ENCODE assay signal across 8 cellular contexts in the genomic region with DNA sequence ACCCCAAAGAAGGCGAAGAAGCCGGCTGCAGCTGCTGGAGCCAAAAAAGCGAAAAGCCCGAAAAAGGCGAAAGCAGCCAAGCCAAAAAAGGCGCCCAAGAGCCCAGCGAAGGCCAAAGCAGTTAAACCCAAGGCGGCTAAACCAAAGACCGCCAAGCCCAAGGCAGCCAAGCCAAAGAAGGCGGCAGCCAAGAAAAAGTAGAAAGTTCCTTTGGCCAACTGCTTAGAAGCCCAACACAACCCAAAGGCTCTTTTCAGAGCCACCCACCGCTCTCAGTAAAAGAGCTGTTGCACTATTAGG.
A peak's percentile ranks its signal among the peaks of the same experiment; 100 is the strongest.
DNase-seq lines count a peak whose midpoint lies in the region; ATAC-seq lines count a peak whose summit lies in the region.

No MANE protein-coding gene starts in this region.

- H3K36me3 ChIP-seq in iPS-18a (ENCODE audit: control insufficient read depth, low read depth, low read length) (no peaks in the 10 kb centered on the region), subcutaneous abdominal adipose tissue (ENCODE audit: control insufficient read depth in 5 of 5, insufficient read depth in 5 of 5, low read length in 5 of 5) (no peaks in the 10 kb centered on the region)

- H3K27me3 ChIP-seq in iPS-18a (ENCODE audit: control insufficient read depth, insufficient read depth, low read length), result no peaks in the 10 kb centered on the region
- no peaks in the 10 kb centered on the region for H3K27me3 ChIP-seq in subcutaneous abdominal adipose tissue (ENCODE audit: control insufficient read depth in 5 of 5, insufficient read depth in 4 of 5, low read length in 5 of 5)

- peak overlapping the region; percentile 94 for H3K4me3 Mint-ChIP-seq in activated naive CD4-positive, alpha-beta T cell treated with anti-CD3 and anti-CD28 coated beads, Interleukin-2, amount 10 ng/mL, durations not matched to agents 7 days and 5 days
- peak overlapping the region; percentile 88 for H3K4me3 Mint-ChIP-seq in activated naive CD8-positive, alpha-beta T cell treated with anti-CD3 and anti-CD28 coated beads, Interleukin-2, amount 50 U/mL, for 24 hours

- H3K4me1 ChIP-seq in iPS-18a (ENCODE audit: control insufficient read depth, low read depth, low read length), result peaks cover 6% of the 10 kb centered on the region
- H3K4me1 ChIP-seq in subcutaneous abdominal adipose tissue (ENCODE audit: control insufficient read depth in 5 of 5, insufficient read depth in 5 of 5, low read length in 5 of 5), result peaks cover 0 to 41% (median 36%) of the 10 kb centered on the region in 5 donors

- DNase-seq in activated naive CD4-positive, alpha-beta T cell treated with anti-CD3 and anti-CD28 coated beads, Interleukin-2, amount 10 ng/mL, durations not matched to agents 7 days and 5 days, result no peak
- DNase-seq in activated naive CD4-positive, alpha-beta T cell treated with anti-CD3 and anti-CD28 coated beads, Interleukin-2, amount 50 U/mL, for 16 hours, result no peak
- DNase-seq in activated naive CD8-positive, alpha-beta T cell treated with anti-CD3 and anti-CD28 coated beads, Interleukin-2, amount 50 U/mL, for 24 hours, result no peak
- DNase-seq in epidermal melanocyte (ENCODE audit: insufficient read length, low spot score) (no peak), NCI-H1694 (lab: John Stamatoyannopoulos, UW) (no peak)

- H3K9me3 ChIP-seq in iPS-18a (ENCODE audit: control insufficient read depth, low read depth, low read length), result no peaks in the 10 kb centered on the region
- no peaks in the 10 kb centered on the region for H3K9me3 ChIP-seq in subcutaneous abdominal adipose tissue (ENCODE audit: control insufficient read depth in 5 of 5, low read length in 5 of 5)

- H3K27ac Mint-ChIP-seq in activated naive CD4-positive, alpha-beta T cell treated with anti-CD3 and anti-CD28 coated beads, Interleukin-2, amount 10 ng/mL, durations not matched to agents 7 days and 5 days, result peak overlapping the region; percentile 98
- H3K27ac Mint-ChIP-seq in activated naive CD8-positive, alpha-beta T cell treated with anti-CD3 and anti-CD28 coated beads, Interleukin-2, amount 50 U/mL, for 24 hours, result peak overlapping the region; percentile 96

- H3K27ac ChIP-seq in iPS-18a (ENCODE audit: low read length) (peak overlapping the region; percentile 98), subcutaneous abdominal adipose tissue (ENCODE audit: low read depth, low read length) (peak overlapping the region; percentile 87)

- CTCF ChIA-PET in activated naive CD4-positive, alpha-beta T cell treated with anti-CD3 and anti-CD28 coated beads, Interleukin-2, amount 10 ng/mL, durations not matched to agents 7 days and 5 days (lab: Charles Lee), result interaction anchor here (2.9 kb wide), 1 partner anchor 33 kb away, joined by 9 read pairs; a partner anchor contains a TSS

- peaks cover 25% of the 10 kb centered on the region for H3K36me3 Mint-ChIP-seq in activated naive CD4-positive, alpha-beta T cell treated with anti-CD3 and anti-CD28 coated beads, Interleukin-2, amount 10 ng/mL, durations not matched to agents 7 days and 5 days
- H3K36me3 Mint-ChIP-seq in activated naive CD8-positive, alpha-beta T cell treated with anti-CD3 and anti-CD28 coated beads, Interleukin-2, amount 50 U/mL, for 24 hours (ENCODE audit: low read depth), result peaks cover 8% of the 10 kb centered on the region

- H3K9ac ChIP-seq in iPS-18a (ENCODE audit: low read length), result peak overlapping the region; percentile 99
- peak overlapping the region; percentile 48 to 88 (median 76) for H3K9ac ChIP-seq in subcutaneous abdominal adipose tissue (ENCODE audit: low read length in 5 of 5)

- H3K4me1 Mint-ChIP-seq in activated naive CD4-positive, alpha-beta T cell treated with anti-CD3 and anti-CD28 coated beads, Interleukin-2, amount 10 ng/mL, durations not matched to agents 7 days and 5 days, result peaks cover 36% of the 10 kb centered on the region
- H3K4me1 Mint-ChIP-seq in activated naive CD8-positive, alpha-beta T cell treated with anti-CD3 and anti-CD28 coated beads, Interleukin-2, amount 50 U/mL, for 24 hours, result peaks cover 52% of the 10 kb centered on the region

- peak; percentile 17 for ATAC-seq in activated naive CD8-positive, alpha-beta T cell treated with anti-CD3 and anti-CD28 coated beads, Interleukin-2, amount 50 U/mL, for 24 hours
- no peak for ATAC-seq in HG03442 (IDR thresholded peaks at IDR 0.05; ENCODE audit: unreplicated experiment)

- no peaks in the 10 kb centered on the region for H3K9me3 Mint-ChIP-seq in activated naive CD4-positive, alpha-beta T cell treated with anti-CD3 and anti-CD28 coated beads, Interleukin-2, amount 10 ng/mL, durations not matched to agents 7 days and 5 days
- H3K9me3 Mint-ChIP-seq in activated naive CD8-positive, alpha-beta T cell treated with anti-CD3 and anti-CD28 coated beads, Interleukin-2, amount 50 U/mL, for 24 hours, result no peaks in the 10 kb centered on the region

- H3K4me3 ChIP-seq in iPS-18a (ENCODE audit: low read length), result peak overlapping the region; percentile 88
- peak overlapping the region; percentile 85 to 93 (median 88) for H3K4me3 ChIP-seq in subcutaneous abdominal adipose tissue (ENCODE audit: low read depth in 1 of 5, low read length in 5 of 5)

- H3K27me3 Mint-ChIP-seq in activated naive CD4-positive, alpha-beta T cell treated with anti-CD3 and anti-CD28 coated beads, Interleukin-2, amount 10 ng/mL, durations not matched to agents 7 days and 5 days, result peaks cover 18% of the 10 kb centered on the region
- no peaks in the 10 kb centered on the region for H3K27me3 Mint-ChIP-seq in activated naive CD8-positive, alpha-beta T cell treated with anti-CD3 and anti-CD28 coated beads, Interleukin-2, amount 50 U/mL, for 24 hours
